In the genomic region with DNA sequence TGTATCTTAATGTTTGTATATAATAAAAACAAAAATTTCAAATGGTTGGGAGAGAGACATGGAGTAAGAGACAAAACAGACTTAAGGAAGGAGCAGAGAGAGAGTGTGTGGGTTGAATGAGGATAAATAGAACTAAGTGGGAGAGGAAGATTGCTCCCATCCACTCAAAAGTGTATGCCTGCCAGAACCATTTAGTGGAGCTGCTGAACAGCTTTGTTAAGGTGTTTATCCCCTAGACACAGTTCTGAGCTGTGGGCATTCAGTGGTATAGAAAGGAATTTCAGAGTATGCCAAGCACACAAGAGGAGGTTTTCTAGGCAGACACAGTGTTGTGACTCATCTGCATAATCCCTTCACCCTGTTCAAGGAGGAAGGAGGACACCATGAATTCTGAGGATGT, we compare ENCODE assay signal across 14 cellular contexts.
A peak's percentile ranks its signal among the peaks of the same experiment; 100 is the strongest.
DNase-seq lines count a peak whose midpoint lies in the region; ATAC-seq lines count a peak whose summit lies in the region.
"Had no signal": no experiment of that assay in that cellular context is flagged by ENCODE, and none has a peak within 500 bp of the region (broad histone marks: within the 10 kb centered on the region; RNA-seq: fewer than 3 reads in every experiment).

No MANE protein-coding gene starts in this region.

- no peak overlapping the region for H3K4me3 ChIP-seq in ACC112 (ENCODE audit: low read depth, low read length)
- H3K4me3 ChIP-seq: ovary had no signal

- H3K4me3 Mint-ChIP-seq in T-helper 17 cell = no peak overlapping the region
- H3K4me3 Mint-ChIP-seq: stimulated activated naive B cell treated with anti-CD40 and anti-IgM and Interleukin-4, amounts not matched to agents 10 μg/mL and 1 μg/mL and 100 μg/mL, for 72 hours had no signal

- no peaks in the 10 kb centered on the region for H3K9me3 ChIP-seq in T-helper 17 cell (ENCODE audit: control insufficient read depth, low read length, poor library complexity, severe bottlenecking)
- H3K9me3 ChIP-seq: ovary had no signal

- H3K36me3 ChIP-seq in ACC112 (ENCODE audit: insufficient read depth, low read length) = no peaks in the 10 kb centered on the region
- H3K36me3 ChIP-seq: ovary had no signal

- H3K27me3 ChIP-seq in ACC112 (ENCODE audit: insufficient read depth, low read length) = no peaks in the 10 kb centered on the region
- H3K27me3 ChIP-seq: ovary had no signal

- ATAC-seq in HG03354 (IDR thresholded peaks at IDR 0.05; ENCODE audit: poor library complexity, severe bottlenecking, unreplicated experiment) = no peak
- no peak for ATAC-seq in T-helper 17 cell
- ATAC-seq: stimulated activated naive B cell treated with anti-CD40 and anti-IgM and Interleukin-4, amounts not matched to agents 10 μg/mL and 1 μg/mL and 100 μg/mL, for 72 hours had no signal

- no peaks in the 10 kb centered on the region for H3K36me3 Mint-ChIP-seq in T-helper 17 cell (ENCODE audit: low read depth)
- H3K36me3 Mint-ChIP-seq: stimulated activated naive B cell treated with anti-CD40 and anti-IgM and Interleukin-4, amounts not matched to agents 10 μg/mL and 1 μg/mL and 100 μg/mL, for 72 hours had no signal

- peak overlapping the region; percentile 55 for H3K27ac ChIP-seq in ACC112 (ENCODE audit: low read depth, low read length)
- H3K27ac ChIP-seq: ovary, RWPE1 had no signal

- H3K79me2 ChIP-seq in ACC112 (ENCODE audit: control insufficient read depth, insufficient read depth, low read length, unreplicated experiment) = no peaks in the 10 kb centered on the region

- no peak overlapping the region for H3K27ac Mint-ChIP-seq in T-helper 17 cell
- H3K27ac Mint-ChIP-seq: stimulated activated naive B cell treated with anti-CD40 and anti-IgM and Interleukin-4, amounts not matched to agents 10 μg/mL and 1 μg/mL and 100 μg/mL, for 72 hours had no signal

- peak; percentile 82 for DNase-seq in HS-27A (ENCODE audit: low read depth)
- DNase-seq in amniotic stem cell (lab: John Stamatoyannopoulos, UW) = peak; percentile 37
- peak; percentile 2 for DNase-seq in left kidney (ENCODE audit: low read depth, low spot score)
- DNase-seq in cerebellar nuclear complex (lab: John Stamatoyannopoulos, UW) = no peak
- DNase-seq in T-helper 17 cell = no peak
- DNase-seq in cerebellum (ENCODE audit: low spot score) = no peak
- DNase-seq: AML-193; effector CD8-positive, alpha-beta T cell; ovary; stimulated activated CD4-positive, alpha-beta T cell treated with anti-CD3 and anti-CD28 coated beads, Interleukin-2, amount 100 ng/mL, for 24 hours; stimulated activated naive B cell treated with anti-CD40 and anti-IgM and Interleukin-4, amounts not matched to agents 10 μg/mL and 1 μg/mL and 100 μg/mL, for 72 hours had no signal

- H3K27me3 Mint-ChIP-seq in T-helper 17 cell = no peaks in the 10 kb centered on the region
- H3K27me3 Mint-ChIP-seq: stimulated activated naive B cell treated with anti-CD40 and anti-IgM and Interleukin-4, amounts not matched to agents 10 μg/mL and 1 μg/mL and 100 μg/mL, for 72 hours had no signal

- peaks cover 7% of the 10 kb centered on the region for H3K4me1 ChIP-seq in ACC112 (ENCODE audit: control insufficient read depth, insufficient read depth, low read length, unreplicated experiment)

- H3K4me1 Mint-ChIP-seq in T-helper 17 cell = no peaks in the 10 kb centered on the region
- H3K4me1 Mint-ChIP-seq: stimulated activated naive B cell treated with anti-CD40 and anti-IgM and Interleukin-4, amounts not matched to agents 10 μg/mL and 1 μg/mL and 100 μg/mL, for 72 hours had no signal

- H2AFZ ChIP-seq in ACC112 (ENCODE audit: low read length, unreplicated experiment) = peak overlapping the region; percentile 22

Comparison
In these comparisons a context has a peak if more than half of its experiments do, and no peak if none do; other contexts are left out.
1. DNase-seq: peak in HS-27A (single experiment), amniotic stem cell (single experiment) and left kidney (single experiment); none in cerebellar nuclear complex (0 of 2), T-helper 17 cell (0 of 3) and cerebellum (single experiment).